In the genomic region with DNA sequence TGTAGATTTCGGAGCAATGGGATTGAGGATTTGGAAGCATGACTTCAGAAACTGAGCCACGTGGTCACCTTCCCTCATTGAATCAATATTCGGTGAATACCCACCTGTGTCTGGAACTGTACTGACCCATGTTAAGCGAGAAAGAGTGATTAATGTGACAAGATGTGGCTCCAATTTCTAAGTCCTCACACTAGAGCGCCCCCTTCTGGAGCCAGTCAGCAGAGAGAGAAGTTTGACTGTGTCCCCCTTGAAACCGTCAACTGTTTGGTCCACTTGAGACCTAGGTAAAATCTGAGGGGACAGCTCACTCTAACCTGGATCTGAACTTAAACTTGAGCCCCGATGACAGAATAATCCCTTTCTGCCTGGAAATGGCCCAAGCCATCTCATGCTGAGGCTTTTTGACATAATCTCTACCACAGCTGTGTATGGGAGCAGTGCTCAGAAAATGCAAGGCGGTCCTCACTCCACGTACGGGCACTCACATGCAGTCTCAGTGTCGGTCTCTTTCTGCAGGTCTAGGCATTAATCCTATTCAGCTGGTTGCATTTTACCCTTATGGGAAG, we compare ENCODE assay signal across 1 cellular context.
TF ChIP-seq lines count a peak whose summit lies in the region.

No MANE protein-coding gene starts in this region.

TF ChIP-seq in HepG2, 621 proteins besides CTCF, POLR2A, EP300 and RAD21 (continued from another document):
- TF ChIP-seq, protein P1, sequence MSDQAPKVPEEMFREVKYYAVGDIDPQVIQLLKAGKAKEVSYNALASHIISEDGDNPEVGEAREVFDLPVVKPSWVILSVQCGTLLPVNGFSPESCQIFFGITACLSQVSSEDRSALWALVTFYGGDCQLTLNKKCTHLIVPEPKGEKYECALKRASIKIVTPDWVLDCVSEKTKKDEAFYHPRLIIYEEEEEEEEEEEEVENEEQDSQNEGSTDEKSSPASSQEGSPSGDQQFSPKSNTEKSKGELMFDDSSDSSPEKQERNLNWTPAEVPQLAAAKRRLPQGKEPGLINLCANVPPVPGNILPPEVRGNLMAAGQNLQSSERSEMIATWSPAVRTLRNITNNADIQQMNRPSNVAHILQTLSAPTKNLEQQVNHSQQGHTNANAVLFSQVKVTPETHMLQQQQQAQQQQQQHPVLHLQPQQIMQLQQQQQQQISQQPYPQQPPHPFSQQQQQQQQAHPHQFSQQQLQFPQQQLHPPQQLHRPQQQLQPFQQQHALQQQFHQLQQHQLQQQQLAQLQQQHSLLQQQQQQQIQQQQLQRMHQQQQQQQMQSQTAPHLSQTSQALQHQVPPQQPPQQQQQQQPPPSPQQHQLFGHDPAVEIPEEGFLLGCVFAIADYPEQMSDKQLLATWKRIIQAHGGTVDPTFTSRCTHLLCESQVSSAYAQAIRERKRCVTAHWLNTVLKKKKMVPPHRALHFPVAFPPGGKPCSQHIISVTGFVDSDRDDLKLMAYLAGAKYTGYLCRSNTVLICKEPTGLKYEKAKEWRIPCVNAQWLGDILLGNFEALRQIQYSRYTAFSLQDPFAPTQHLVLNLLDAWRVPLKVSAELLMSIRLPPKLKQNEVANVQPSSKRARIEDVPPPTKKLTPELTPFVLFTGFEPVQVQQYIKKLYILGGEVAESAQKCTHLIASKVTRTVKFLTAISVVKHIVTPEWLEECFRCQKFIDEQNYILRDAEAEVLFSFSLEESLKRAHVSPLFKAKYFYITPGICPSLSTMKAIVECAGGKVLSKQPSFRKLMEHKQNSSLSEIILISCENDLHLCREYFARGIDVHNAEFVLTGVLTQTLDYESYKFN (CRISPR knock-in tag; conservative IDR thresholded peaks at IDR 0.05) = no peak
- TF ChIP-seq ZNF773 (CRISPR knock-in tag; IDR thresholded peaks at IDR 0.05; ENCODE audit: borderline replicate concordance) (no peak), GABPB1 (CRISPR knock-in tag; IDR thresholded peaks at IDR 0.05) (no peak), TOPORS (CRISPR knock-in tag; IDR thresholded peaks at IDR 0.05) (no peak), FOXP1 (IDR thresholded peaks at IDR 0.05) (no peak), FOXP1 (CRISPR knock-in tag; IDR thresholded peaks at IDR 0.05) (no peak), ATF7 (IDR thresholded peaks at IDR 0.05) (no peak), ATF7 (CRISPR knock-in tag; IDR thresholded peaks at IDR 0.05) (no peak), GATAD1 (CRISPR knock-in tag; IDR thresholded peaks at IDR 0.05) (no peak), ZNF205 (CRISPR knock-in tag; IDR thresholded peaks at IDR 0.05) (no peak), ZNF564 (CRISPR knock-in tag; IDR thresholded peaks at IDR 0.05) (no peak), ZNF761 (CRISPR knock-in tag; conservative IDR thresholded peaks at IDR 0.05) (no peak), DMAP1 (CRISPR knock-in tag; IDR thresholded peaks at IDR 0.05) (no peak), SOX13 (IDR thresholded peaks at IDR 0.05) (no peak), SOX13 (CRISPR knock-in tag; conservative IDR thresholded peaks at IDR 0.05 in 1 of 2, IDR thresholded peaks at IDR 0.05 in 1 of 2) (no peak), HOXD1 (CRISPR knock-in tag; IDR thresholded peaks at IDR 0.05) (no peak), ZNF136 (CRISPR knock-in tag; IDR thresholded peaks at IDR 0.05; ENCODE audit: low read depth) (no peak), SMAD3 (CRISPR knock-in tag; IDR thresholded peaks at IDR 0.05) (no peak)
- TF ChIP-seq, protein P2, sequence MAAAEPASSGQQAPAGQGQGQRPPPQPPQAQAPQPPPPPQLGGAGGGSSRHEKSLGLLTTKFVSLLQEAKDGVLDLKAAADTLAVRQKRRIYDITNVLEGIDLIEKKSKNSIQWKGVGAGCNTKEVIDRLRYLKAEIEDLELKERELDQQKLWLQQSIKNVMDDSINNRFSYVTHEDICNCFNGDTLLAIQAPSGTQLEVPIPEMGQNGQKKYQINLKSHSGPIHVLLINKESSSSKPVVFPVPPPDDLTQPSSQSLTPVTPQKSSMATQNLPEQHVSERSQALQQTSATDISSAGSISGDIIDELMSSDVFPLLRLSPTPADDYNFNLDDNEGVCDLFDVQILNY (CRISPR knock-in tag; conservative IDR thresholded peaks at IDR 0.05) = no peak
- TF ChIP-seq, protein P3, sequence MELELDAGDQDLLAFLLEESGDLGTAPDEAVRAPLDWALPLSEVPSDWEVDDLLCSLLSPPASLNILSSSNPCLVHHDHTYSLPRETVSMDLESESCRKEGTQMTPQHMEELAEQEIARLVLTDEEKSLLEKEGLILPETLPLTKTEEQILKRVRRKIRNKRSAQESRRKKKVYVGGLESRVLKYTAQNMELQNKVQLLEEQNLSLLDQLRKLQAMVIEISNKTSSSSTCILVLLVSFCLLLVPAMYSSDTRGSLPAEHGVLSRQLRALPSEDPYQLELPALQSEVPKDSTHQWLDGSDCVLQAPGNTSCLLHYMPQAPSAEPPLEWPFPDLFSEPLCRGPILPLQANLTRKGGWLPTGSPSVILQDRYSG (CRISPR knock-in tag; IDR thresholded peaks at IDR 0.05) = no peak
